8 cellular contexts compared by ENCODE assay signal in the genomic region with DNA sequence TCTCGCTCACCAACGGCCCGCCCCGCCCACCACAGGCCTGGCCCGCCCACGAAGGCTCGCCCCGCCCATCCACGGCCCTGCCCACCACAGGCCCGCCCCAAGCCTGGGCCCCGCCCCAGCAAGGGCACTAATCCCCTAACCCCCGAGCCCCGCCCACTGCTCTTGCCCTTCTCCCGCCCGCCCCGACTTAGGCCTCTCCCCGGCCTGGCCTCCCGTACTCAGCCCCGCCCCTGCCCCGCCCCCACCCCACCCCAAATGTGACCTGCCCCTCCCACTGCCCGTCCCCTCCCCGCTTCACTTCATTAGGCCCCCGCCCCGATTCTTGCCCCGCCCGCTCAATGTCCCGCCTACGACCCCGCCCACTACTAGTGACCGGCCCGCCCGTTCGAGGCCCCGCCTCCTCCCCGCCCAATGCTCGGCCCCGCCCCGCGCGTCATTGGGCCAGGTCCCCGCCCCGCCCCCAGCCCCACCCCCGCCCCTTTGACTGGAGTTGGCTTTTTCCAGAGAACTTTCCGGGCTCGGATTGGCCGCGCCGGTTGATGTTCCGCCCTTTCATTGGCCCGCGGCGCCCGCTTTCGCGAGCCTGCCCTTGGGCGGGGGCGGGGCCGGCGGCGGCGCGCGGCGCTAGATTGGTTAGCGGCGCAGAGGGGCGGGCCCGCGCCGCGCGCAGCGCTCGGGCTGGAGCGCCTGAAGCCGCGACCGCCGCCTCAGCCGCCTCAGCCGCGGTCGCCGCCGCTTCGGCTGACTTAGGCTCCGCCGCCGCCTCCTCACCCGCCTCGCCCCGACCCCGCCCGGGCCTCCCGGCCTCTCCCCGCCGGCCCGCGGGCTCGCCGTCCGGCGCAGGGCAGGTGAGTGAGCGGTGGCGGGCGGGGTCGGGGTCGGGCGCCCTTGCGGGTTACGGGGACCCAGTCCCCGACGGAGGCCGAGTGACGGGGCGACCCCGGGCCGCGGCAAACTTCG. TPM values are rescaled to one million over a fixed set of nuclear protein-coding genes. Genes with fewer than 3 reads are reported as not detected.
DNase-seq lines count a peak whose midpoint lies in the region; ATAC-seq and TF ChIP-seq lines count a peak whose summit lies in the region.

A gene (plus strand): TSS at position 705 of the 960 bp plus-strand sequence. CDS start 206,361 bp downstream, outside the sequence.

- WGBS in suprapubic skin: 4% methylated on average over 18 of the region's 120 CpGs

- no peak for TF ChIP-seq EP300 in suprapubic skin (IDR thresholded peaks at IDR 0.05)

- peak within 1 kb of the TSS; percentile 72 for H3K27ac ChIP-seq in suprapubic skin

- H3K36me3 ChIP-seq in MG63 (no peaks in the 10 kb centered on the region), suprapubic skin (no peaks in the 10 kb centered on the region)

- H3K27me3 Mint-ChIP-seq in activated naive CD4-positive, alpha-beta T cell treated with anti-CD3 and anti-CD28 coated beads, Interleukin-2, amount 10 ng/mL, durations not matched to agents 7 days and 5 days: peaks cover 39% of the 10 kb centered on the region
- H3K27me3 Mint-ChIP-seq in glutamatergic neuron (ENCODE audit: unreplicated experiment) (peaks cover 18% of the 10 kb centered on the region), osteocyte (ENCODE audit: unreplicated experiment) (peaks cover 10% of the 10 kb centered on the region)

- peaks cover 35% of the 10 kb centered on the region for H3K4me1 Mint-ChIP-seq in activated naive CD4-positive, alpha-beta T cell treated with anti-CD3 and anti-CD28 coated beads, Interleukin-2, amount 10 ng/mL, durations not matched to agents 7 days and 5 days
- peaks cover 23% of the 10 kb centered on the region for H3K4me1 Mint-ChIP-seq in glutamatergic neuron (ENCODE audit: low read depth, unreplicated experiment)
- H3K4me1 Mint-ChIP-seq in osteocyte (ENCODE audit: unreplicated experiment): peaks cover 27% of the 10 kb centered on the region

- TF ChIP-seq CTCF in glutamatergic neuron (IDR thresholded peaks at IDR 0.05; ENCODE audit: partially characterized antibody, unreplicated experiment) (no peak), osteocyte (IDR thresholded peaks at IDR 0.05) (no peak), suprapubic skin (IDR thresholded peaks at IDR 0.05) (no peak)

- ATAC-seq in GM21723 (IDR thresholded peaks at IDR 0.05; ENCODE audit: unreplicated experiment) (peak; percentile 71), SK-N-SH treated with all-trans-retinoic acid at 6 μM for 48 hours (peak; percentile 91)

- CTCF ChIA-PET in activated naive CD4-positive, alpha-beta T cell treated with anti-CD3 and anti-CD28 coated beads, Interleukin-2, amount 10 ng/mL, durations not matched to agents 7 days and 5 days (lab: Charles Lee): no interaction called here

- no peaks in the 10 kb centered on the region for H3K9me3 Mint-ChIP-seq in activated naive CD4-positive, alpha-beta T cell treated with anti-CD3 and anti-CD28 coated beads, Interleukin-2, amount 10 ng/mL, durations not matched to agents 7 days and 5 days
- peaks cover 6% of the 10 kb centered on the region for H3K9me3 Mint-ChIP-seq in glutamatergic neuron (ENCODE audit: unreplicated experiment)
- H3K9me3 Mint-ChIP-seq in osteocyte (ENCODE audit: unreplicated experiment): no peaks in the 10 kb centered on the region

- H3K27ac Mint-ChIP-seq in activated naive CD4-positive, alpha-beta T cell treated with anti-CD3 and anti-CD28 coated beads, Interleukin-2, amount 10 ng/mL, durations not matched to agents 7 days and 5 days: peak within 1 kb of the TSS; percentile 49
- H3K27ac Mint-ChIP-seq in glutamatergic neuron (ENCODE audit: unreplicated experiment) (peak within 1 kb of the TSS; percentile 90), osteocyte (ENCODE audit: unreplicated experiment) (no peak within 1 kb of the TSS)

- peak; percentile 91 for DNase-seq in DMS 273 treated with DMSO at 0.1 percent for 48 hours (lab: John Stamatoyannopoulos, UW)
- DNase-seq in MG63: peak; percentile 98
- peak; percentile 98 for DNase-seq in activated naive CD4-positive, alpha-beta T cell treated with anti-CD3 and anti-CD28 coated beads, Interleukin-2, amount 10 ng/mL, durations not matched to agents 7 days and 5 days
- peak; percentile 99 for DNase-seq in glutamatergic neuron
- DNase-seq in osteocyte (ENCODE audit: extremely low spot score, unreplicated experiment): peak; percentile 99
- peak; percentile 95 to 97 for DNase-seq in suprapubic skin (ENCODE audit: low spot score in 2 of 2)

- H3K27me3 ChIP-seq in MG63 (peaks cover 16% of the 10 kb centered on the region), suprapubic skin (peaks cover 41% of the 10 kb centered on the region)

- peak within 1 kb of the TSS; percentile 40 for H3K4me3 ChIP-seq in MG63
- peak within 1 kb of the TSS; percentile 63 for H3K4me3 ChIP-seq in suprapubic skin

- H3K36me3 Mint-ChIP-seq in activated naive CD4-positive, alpha-beta T cell treated with anti-CD3 and anti-CD28 coated beads, Interleukin-2, amount 10 ng/mL, durations not matched to agents 7 days and 5 days: peaks cover 2% of the 10 kb centered on the region
- H3K36me3 Mint-ChIP-seq in glutamatergic neuron (ENCODE audit: unreplicated experiment) (no peaks in the 10 kb centered on the region), osteocyte (ENCODE audit: unreplicated experiment) (no peaks in the 10 kb centered on the region)

- H3K4me3 Mint-ChIP-seq in activated naive CD4-positive, alpha-beta T cell treated with anti-CD3 and anti-CD28 coated beads, Interleukin-2, amount 10 ng/mL, durations not matched to agents 7 days and 5 days: peak within 1 kb of the TSS; percentile 74
- peak within 1 kb of the TSS; percentile 95 for H3K4me3 Mint-ChIP-seq in glutamatergic neuron (ENCODE audit: unreplicated experiment)
- peak within 1 kb of the TSS; percentile 73 for H3K4me3 Mint-ChIP-seq in osteocyte (ENCODE audit: unreplicated experiment)

- H3K4me1 ChIP-seq in suprapubic skin: peaks cover 39% of the 10 kb centered on the region

- TF ChIP-seq POLR2A in suprapubic skin (IDR thresholded peaks at IDR 0.05): peak in 1 of 2 donors; percentile 20

- H3K9me3 ChIP-seq in MG63: no peaks in the 10 kb centered on the region
- H3K9me3 ChIP-seq in suprapubic skin: no peaks in the 10 kb centered on the region

TF ChIP-seq in SK-N-SH treated with all-trans-retinoic acid at 6 μM for 48 hours, 23 proteins besides CTCF, POLR2A, EP300 and RAD21 (continues in another document):
- TF ChIP-seq BACH2 (CRISPR knock-in tag; IDR thresholded peaks at IDR 0.05; ENCODE audit: borderline replicate concordance): no peak
- TF ChIP-seq ZNF70 (CRISPR knock-in tag; IDR thresholded peaks at IDR 0.05): no peak
- no peak for TF ChIP-seq RARB (CRISPR knock-in tag; IDR thresholded peaks at IDR 0.05)
- TF ChIP-seq ZC3H10 (CRISPR knock-in tag; IDR thresholded peaks at IDR 0.05): no peak
- TF ChIP-seq ZNF565 (CRISPR knock-in tag; conservative IDR thresholded peaks at IDR 0.05; ENCODE audit: low read depth): no peak
- no peak for TF ChIP-seq ESRRG (CRISPR knock-in tag; IDR thresholded peaks at IDR 0.05)
- TF ChIP-seq ISL1 (CRISPR knock-in tag; IDR thresholded peaks at IDR 0.05): no peak
- TF ChIP-seq SNAI2 (CRISPR knock-in tag; IDR thresholded peaks at IDR 0.05): no peak
- no peak for TF ChIP-seq PPARA (CRISPR knock-in tag; IDR thresholded peaks at IDR 0.05; ENCODE audit: borderline replicate concordance)
- TF ChIP-seq, protein P1, sequence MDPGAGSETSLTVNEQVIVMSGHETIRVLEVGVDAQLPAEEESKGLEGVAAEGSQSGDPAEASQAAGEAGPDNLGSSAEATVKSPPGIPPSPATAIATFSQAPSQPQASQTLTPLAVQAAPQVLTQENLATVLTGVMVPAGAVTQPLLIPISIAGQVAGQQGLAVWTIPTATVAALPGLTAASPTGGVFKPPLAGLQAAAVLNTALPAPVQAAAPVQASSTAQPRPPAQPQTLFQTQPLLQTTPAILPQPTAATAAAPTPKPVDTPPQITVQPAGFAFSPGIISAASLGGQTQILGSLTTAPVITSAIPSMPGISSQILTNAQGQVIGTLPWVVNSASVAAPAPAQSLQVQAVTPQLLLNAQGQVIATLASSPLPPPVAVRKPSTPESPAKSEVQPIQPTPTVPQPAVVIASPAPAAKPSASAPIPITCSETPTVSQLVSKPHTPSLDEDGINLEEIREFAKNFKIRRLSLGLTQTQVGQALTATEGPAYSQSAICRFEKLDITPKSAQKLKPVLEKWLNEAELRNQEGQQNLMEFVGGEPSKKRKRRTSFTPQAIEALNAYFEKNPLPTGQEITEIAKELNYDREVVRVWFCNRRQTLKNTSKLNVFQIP (CRISPR knock-in tag; IDR thresholded peaks at IDR 0.05; ENCODE audit: borderline replicate concordance, low read depth): no peak
- TF ChIP-seq, protein P2, sequence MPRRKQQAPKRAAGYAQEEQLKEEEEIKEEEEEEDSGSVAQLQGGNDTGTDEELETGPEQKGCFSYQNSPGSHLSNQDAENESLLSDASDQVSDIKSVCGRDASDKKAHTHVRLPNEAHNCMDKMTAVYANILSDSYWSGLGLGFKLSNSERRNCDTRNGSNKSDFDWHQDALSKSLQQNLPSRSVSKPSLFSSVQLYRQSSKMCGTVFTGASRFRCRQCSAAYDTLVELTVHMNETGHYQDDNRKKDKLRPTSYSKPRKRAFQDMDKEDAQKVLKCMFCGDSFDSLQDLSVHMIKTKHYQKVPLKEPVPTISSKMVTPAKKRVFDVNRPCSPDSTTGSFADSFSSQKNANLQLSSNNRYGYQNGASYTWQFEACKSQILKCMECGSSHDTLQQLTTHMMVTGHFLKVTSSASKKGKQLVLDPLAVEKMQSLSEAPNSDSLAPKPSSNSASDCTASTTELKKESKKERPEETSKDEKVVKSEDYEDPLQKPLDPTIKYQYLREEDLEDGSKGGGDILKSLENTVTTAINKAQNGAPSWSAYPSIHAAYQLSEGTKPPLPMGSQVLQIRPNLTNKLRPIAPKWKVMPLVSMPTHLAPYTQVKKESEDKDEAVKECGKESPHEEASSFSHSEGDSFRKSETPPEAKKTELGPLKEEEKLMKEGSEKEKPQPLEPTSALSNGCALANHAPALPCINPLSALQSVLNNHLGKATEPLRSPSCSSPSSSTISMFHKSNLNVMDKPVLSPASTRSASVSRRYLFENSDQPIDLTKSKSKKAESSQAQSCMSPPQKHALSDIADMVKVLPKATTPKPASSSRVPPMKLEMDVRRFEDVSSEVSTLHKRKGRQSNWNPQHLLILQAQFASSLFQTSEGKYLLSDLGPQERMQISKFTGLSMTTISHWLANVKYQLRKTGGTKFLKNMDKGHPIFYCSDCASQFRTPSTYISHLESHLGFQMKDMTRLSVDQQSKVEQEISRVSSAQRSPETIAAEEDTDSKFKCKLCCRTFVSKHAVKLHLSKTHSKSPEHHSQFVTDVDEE (CRISPR knock-in tag; IDR thresholded peaks at IDR 0.05): no peak
- no peak for TF ChIP-seq CSDC2 (CRISPR knock-in tag; IDR thresholded peaks at IDR 0.05)
- no peak for TF ChIP-seq ZNF8 (CRISPR knock-in tag; IDR thresholded peaks at IDR 0.05)
- TF ChIP-seq ARNTL (CRISPR knock-in tag; IDR thresholded peaks at IDR 0.05; ENCODE audit: borderline replicate concordance, low read depth): no peak
- no peak for TF ChIP-seq GLIS3 (CRISPR knock-in tag; IDR thresholded peaks at IDR 0.05)

RNA-seq across cellular contexts. Expression of the gene that starts here (rescaled TPM):
- total RNA-seq in MG63 (2014; rRNA removed; shearing (Covaris generic); ENCODE audit: low replicate concordance): 0.23 TPM in 1 of 2 replicates, not detected in the other
- total RNA-seq in glutamatergic neuron (ENCODE audit: unreplicated experiment) (72.7 TPM), osteocyte (7.6 and 9.0 TPM in 2 replicates), suprapubic skin (1 to 10 TPM in 3 of 4 donors, under 1 TPM in 1; 0.97 to 7.3 (median 2.7) TPM)

Comparison
In these comparisons a context has a peak if more than half of its experiments do, and no peak if none do; other contexts are left out.
1. Peak in every context shown above with its lines: DNase-seq, ATAC-seq, H3K4me3 ChIP-seq and H3K27ac ChIP-seq.
2. Peak in DNase-seq and H3K4me3 ChIP-seq in MG63; RNA of the gene not detected or under 1 TPM.